Comparison of ENCODE assay signal across 1 cellular context in genomic region chr9:95740217-95741004, GRCh38.
TF ChIP-seq lines count a peak whose summit lies in the region.

No MANE protein-coding gene starts in this region.

TF ChIP-seq in GM23338, 12 proteins besides CTCF, POLR2A, EP300 and RAD21:
- TF ChIP-seq ZNF462 (CRISPR knock-in tag; IDR thresholded peaks at IDR 0.05): no peak
- no peak for TF ChIP-seq STAT1 (IDR thresholded peaks at IDR 0.05; ENCODE audit: unreplicated experiment)
- TF ChIP-seq EZH2 (IDR thresholded peaks at IDR 0.05; ENCODE audit: low read depth, unreplicated experiment): no peak
- no peak for TF ChIP-seq JUNB (IDR thresholded peaks at IDR 0.05; ENCODE audit: unreplicated experiment)
- no peak for TF ChIP-seq ZNF114 (CRISPR knock-in tag; IDR thresholded peaks at IDR 0.05)
- no peak for TF ChIP-seq NANOG (IDR thresholded peaks at IDR 0.05; ENCODE audit: borderline replicate concordance)
- no peak for TF ChIP-seq ETS1 (IDR thresholded peaks at IDR 0.05)
- no peak for TF ChIP-seq ZNF331 (CRISPR knock-in tag; IDR thresholded peaks at IDR 0.05; ENCODE audit: low read depth)
- no peak for TF ChIP-seq EZH2phosphoT487 (IDR thresholded peaks at IDR 0.05; ENCODE audit: unreplicated experiment)
- TF ChIP-seq CREB1 (CRISPR knock-in tag; IDR thresholded peaks at IDR 0.05; ENCODE audit: low read depth): no peak
- no peak for TF ChIP-seq REST (IDR thresholded peaks at IDR 0.05; ENCODE audit: unreplicated experiment)
- no peak for TF ChIP-seq POLR2AphosphoS5 (IDR thresholded peaks at IDR 0.05; ENCODE audit: low read depth)
